Comparison of ENCODE assay signal across 1 cellular context in genomic region chr11:128193633-128194032, GRCh38.
TF ChIP-seq lines count a peak whose summit lies in the region.

No MANE protein-coding gene starts in this region.

TF ChIP-seq in GM23338, 12 proteins besides CTCF, POLR2A, EP300 and RAD21 (continued from another document):
- TF ChIP-seq ZNF462 (CRISPR knock-in tag; IDR thresholded peaks at IDR 0.05), result no peak
